ENCODE assay signal across 21 cellular contexts in the genomic region with DNA sequence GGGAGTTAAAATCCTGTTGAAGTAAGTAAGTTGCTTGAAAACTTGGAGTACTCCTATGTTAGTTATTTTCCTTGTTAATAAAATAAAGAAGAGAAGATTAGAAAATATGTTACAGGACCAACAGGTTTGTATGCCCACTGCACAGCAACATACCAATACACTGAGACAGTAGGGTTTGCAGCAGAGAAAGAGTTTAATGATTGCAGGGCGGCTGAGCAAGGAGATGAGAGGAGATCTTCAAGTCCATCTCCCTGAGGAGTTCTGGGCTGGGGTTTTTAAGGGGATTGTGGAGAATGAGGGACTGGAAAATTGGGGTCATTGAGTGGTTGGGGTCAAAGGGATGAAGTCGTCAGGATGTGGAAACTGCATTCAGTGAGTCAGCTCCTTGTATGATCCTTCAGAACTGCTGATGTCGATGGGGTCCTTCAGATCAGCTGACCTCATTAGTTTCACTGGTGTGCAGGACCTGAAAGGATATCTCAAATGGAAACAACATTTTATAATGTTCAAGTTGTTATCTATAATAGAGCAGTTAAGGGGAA. TPM values are rescaled to one million over a fixed set of nuclear protein-coding genes. Genes with fewer than 3 reads are reported as not detected.
"Had no signal": no experiment of that assay in that cellular context is flagged by ENCODE, and none has a peak within 500 bp of the region (broad histone marks: within the 10 kb centered on the region; RNA-seq: fewer than 3 reads in every experiment).

No MANE protein-coding gene starts in this region.

- ATAC-seq: esophagus mucosa had no signal

- DNase-seq: activated B cell treated with CpG ODN at 0.5 μM for 24 hours; activated CD4-positive, alpha-beta memory T cell treated with anti-CD3 and anti-CD28 coated beads for 36 hours; activated CD4-positive, alpha-beta T cell treated with anti-CD3 and anti-CD28 coated beads for 4 hours; activated naive CD4-positive, alpha-beta T cell treated with Interleukin-2 at 50 U/mL for 16 hours; activated T-cell treated with anti-CD3 and anti-CD28 coated beads, Interleukin-2, amount 50 U/mL, for 1 hour; cerebellar nuclear complex; effector CD4-positive, alpha-beta T cell; islet precursor cell; midbrain; nephron progenitor cell; occipital lobe; stimulated activated CD4-positive, alpha-beta T cell treated with anti-CD3 and anti-CD28 coated beads, Interleukin-15, amount 100 ng/mL, for 24 hours; stimulated activated CD4-positive, alpha-beta T cell treated with anti-CD3 and anti-CD28 coated beads, Interleukin-2, amount 100 ng/mL, for 48 hours; transverse colon; uterus had no signal

- H3K27me3 ChIP-seq: ascending aorta, breast epithelium, right atrium auricular region, transverse colon, uterus had no signal

- H3K4me1 ChIP-seq: ascending aorta, breast epithelium, right atrium auricular region, transverse colon, uterus had no signal

- H3K9me3 ChIP-seq: ascending aorta, uterus had no signal

- H3K36me3 ChIP-seq: ascending aorta, breast epithelium, right atrium auricular region, transverse colon, uterus had no signal

- H3K4me3 ChIP-seq: ascending aorta, breast epithelium, lung, right atrium auricular region, skin epidermis, transverse colon, uterus had no signal

- H3K27ac ChIP-seq: ascending aorta, breast epithelium, right atrium auricular region, skin epidermis, transverse colon, uterus had no signal

RNA-seq across cellular contexts. Expression of a gene that starts 4.3 kb away (rescaled TPM):
- total RNA-seq: ascending aorta had no signal
